In the genomic region with DNA sequence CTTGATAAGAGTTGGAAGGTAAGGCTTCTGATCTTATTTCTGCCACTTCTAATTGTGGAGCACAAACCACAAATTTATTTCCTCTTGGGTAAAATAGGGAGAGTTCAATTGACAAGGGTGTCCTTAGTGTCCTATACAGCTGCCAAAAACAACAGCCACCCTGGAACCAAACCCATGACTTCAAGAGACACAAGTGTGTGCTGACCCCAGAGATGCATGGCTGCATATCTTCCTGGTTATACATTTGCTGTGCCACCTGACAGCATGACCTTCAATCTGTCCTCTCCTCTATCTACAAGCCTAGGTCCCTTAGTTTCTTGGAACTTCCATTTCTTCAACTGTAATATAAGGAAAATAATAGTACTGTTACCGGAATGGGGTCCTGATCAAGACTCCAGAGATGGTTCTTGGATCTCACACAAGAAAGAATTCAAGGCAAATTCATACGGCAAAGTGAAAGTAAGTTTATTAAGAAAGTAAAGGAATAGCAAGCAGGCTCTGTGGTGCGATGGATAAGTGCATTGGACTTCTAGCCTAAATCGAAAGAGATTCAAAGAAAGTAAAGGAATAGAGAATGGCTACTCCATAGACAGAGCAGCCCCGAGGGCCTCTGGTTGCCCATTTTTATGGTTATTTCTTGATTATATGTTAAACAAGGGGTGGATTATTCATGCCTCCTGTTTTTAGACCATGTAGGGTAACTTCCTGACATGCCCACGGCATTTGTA, we compare ENCODE assay signal across 13 cellular contexts. TPM values are rescaled to one million over a fixed set of nuclear protein-coding genes. Genes with fewer than 3 reads are reported as not detected.
DNase-seq lines count a peak whose midpoint lies in the region; ATAC-seq and TF ChIP-seq lines count a peak whose summit lies in the region.
"Had no signal": no experiment of that assay in that cellular context is flagged by ENCODE, and none has a peak within 500 bp of the region (broad histone marks: within the 10 kb centered on the region; RNA-seq: fewer than 3 reads in every experiment).

No MANE protein-coding gene starts in this region.

- TF ChIP-seq CTCF in left lung (IDR thresholded peaks at IDR 0.05) (no peak), transverse colon (IDR thresholded peaks at IDR 0.05) (no peak)

- DNase-seq in activated naive CD8-positive, alpha-beta T cell treated with anti-CD3 and anti-CD28 coated beads, Interleukin-2, amount 50 U/mL, for 24 hours, result no peak
- DNase-seq in T-helper 17 cell (no peak), left lung (no peak), transverse colon (no peak), NCI-H510A treated with DMSO at 0.1 percent for 48 hours (lab: John Stamatoyannopoulos, UW) (no peak), right cardiac atrium (no peak)
- DNase-seq: AML-193; foreskin fibroblast; NCI-H1048; SIG-M5; stimulated activated CD4-positive, alpha-beta T cell treated with anti-CD3 and anti-CD28 coated beads, Interleukin-2, amount 100 ng/mL, for 48 hours had no signal

- WGBS in transverse colon (ENCODE audit: low coverage in 1 of 2), 2 donors, result 72 to 87% methylated on average over 5 to 6 of the region's 6 CpGs
- WGBS in right cardiac atrium, result 91% methylated on average over 6 of the region's 6 CpGs

- H3K27ac ChIP-seq in left lung (peak overlapping the region in 1 of 2 donors; percentile 55), transverse colon (peak overlapping the region; percentile 66 to 80 (median 68)), right cardiac atrium (ENCODE audit: low read length) (no peak overlapping the region)

- H3K27ac Mint-ChIP-seq in activated naive CD8-positive, alpha-beta T cell, result peak overlapping the region; percentile 7
- H3K27ac Mint-ChIP-seq in activated naive CD8-positive, alpha-beta T cell treated with anti-CD3 and anti-CD28 coated beads, Interleukin-2, amount 50 U/mL, for 24 hours, result no peak overlapping the region
- H3K27ac Mint-ChIP-seq in T-helper 17 cell, result peak overlapping the region; percentile 39

- intact Hi-C loops in left lung (cut with DNase I) (no loop called here), transverse colon (cut with DNase I; ENCODE audit: low total_unique reads) (no loop called here), right cardiac atrium (cut with DNase I) (no loop called here)

- H3K4me1 Mint-ChIP-seq in activated naive CD8-positive, alpha-beta T cell (ENCODE audit: low read depth), result peaks cover 87% of the 10 kb centered on the region
- H3K4me1 Mint-ChIP-seq in activated naive CD8-positive, alpha-beta T cell treated with anti-CD3 and anti-CD28 coated beads, Interleukin-2, amount 50 U/mL, for 24 hours, result peaks cover 87% of the 10 kb centered on the region
- peaks cover 49% of the 10 kb centered on the region for H3K4me1 Mint-ChIP-seq in T-helper 17 cell

- H3K4me3 ChIP-seq in left lung (no peak overlapping the region), transverse colon (no peak overlapping the region), right cardiac atrium (ENCODE audit: low read length) (no peak overlapping the region)

- no peaks in the 10 kb centered on the region for H3K36me3 ChIP-seq in left lung
- H3K36me3 ChIP-seq in transverse colon, result no peaks in the 10 kb centered on the region

- ATAC-seq in activated naive CD8-positive, alpha-beta T cell treated with anti-CD3 and anti-CD28 coated beads, Interleukin-2, amount 50 U/mL, for 24 hours, result no peak
- ATAC-seq in T-helper 17 cell, result no peak
- ATAC-seq in left lung, result peak; percentile 29
- no peak for ATAC-seq in right cardiac atrium
- ATAC-seq in GM18511 (IDR thresholded peaks at IDR 0.05; ENCODE audit: unreplicated experiment), result no peak

- no peaks in the 10 kb centered on the region for H3K27me3 Mint-ChIP-seq in activated naive CD8-positive, alpha-beta T cell
- no peaks in the 10 kb centered on the region for H3K27me3 Mint-ChIP-seq in activated naive CD8-positive, alpha-beta T cell treated with anti-CD3 and anti-CD28 coated beads, Interleukin-2, amount 50 U/mL, for 24 hours
- no peaks in the 10 kb centered on the region for H3K27me3 Mint-ChIP-seq in T-helper 17 cell

- TF ChIP-seq EP300 in transverse colon (IDR thresholded peaks at IDR 0.05; ENCODE audit: low read depth), result no peak

- H3K9me3 ChIP-seq in T-helper 17 cell (ENCODE audit: control insufficient read depth, low read length, poor library complexity, severe bottlenecking), result no peaks in the 10 kb centered on the region
- H3K9me3 ChIP-seq in left lung, result no peaks in the 10 kb centered on the region
- no peaks in the 10 kb centered on the region for H3K9me3 ChIP-seq in transverse colon
- no peaks in the 10 kb centered on the region for H3K9me3 ChIP-seq in right cardiac atrium (ENCODE audit: control insufficient read depth, low read length)

- H3K36me3 Mint-ChIP-seq in activated naive CD8-positive, alpha-beta T cell, result no peaks in the 10 kb centered on the region
- H3K36me3 Mint-ChIP-seq in activated naive CD8-positive, alpha-beta T cell treated with anti-CD3 and anti-CD28 coated beads, Interleukin-2, amount 50 U/mL, for 24 hours (ENCODE audit: low read depth), result no peaks in the 10 kb centered on the region
- no peaks in the 10 kb centered on the region for H3K36me3 Mint-ChIP-seq in T-helper 17 cell (ENCODE audit: low read depth)

- H3K4me3 Mint-ChIP-seq in activated naive CD8-positive, alpha-beta T cell, result peak overlapping the region; percentile 15
- no peak overlapping the region for H3K4me3 Mint-ChIP-seq in activated naive CD8-positive, alpha-beta T cell treated with anti-CD3 and anti-CD28 coated beads, Interleukin-2, amount 50 U/mL, for 24 hours
- no peak overlapping the region for H3K4me3 Mint-ChIP-seq in T-helper 17 cell

- H3K4me1 ChIP-seq in left lung (peaks cover 6 to 39% of the 10 kb centered on the region in 2 donors), transverse colon (peaks cover 23 to 59% (median 33%) of the 10 kb centered on the region in 4 donors), right cardiac atrium (ENCODE audit: control insufficient read depth, insufficient read depth, low read length) (no peaks in the 10 kb centered on the region)

- H3K9me3 Mint-ChIP-seq in activated naive CD8-positive, alpha-beta T cell (ENCODE audit: low read depth), result no peaks in the 10 kb centered on the region
- no peaks in the 10 kb centered on the region for H3K9me3 Mint-ChIP-seq in activated naive CD8-positive, alpha-beta T cell treated with anti-CD3 and anti-CD28 coated beads, Interleukin-2, amount 50 U/mL, for 24 hours

- no peak for TF ChIP-seq POLR2A in transverse colon (IDR thresholded peaks at IDR 0.05)

- in situ Hi-C loops in transverse colon (cut with MboI; ENCODE audit: low pct_ligation_motif_present in 1 of 4, low pct_unique_long_range_greater_than_20kb in 1 of 4, low sequenced_read_pairs in 3 of 4), result no loop called here

- no peaks in the 10 kb centered on the region for H3K27me3 ChIP-seq in left lung
- no peaks in the 10 kb centered on the region for H3K27me3 ChIP-seq in transverse colon
- H3K27me3 ChIP-seq in right cardiac atrium (ENCODE audit: control insufficient read depth, insufficient read depth), result no peaks in the 10 kb centered on the region

RNA-seq across cellular contexts. Expression of a gene that starts 15.5 kb away (rescaled TPM):
- total RNA-seq in T-helper 17 cell (100 to 1,000 TPM; 372 to 400 TPM), left lung (100 to 1,000 TPM; 127 to 155 TPM), transverse colon (100 to 1,000 TPM in 2 of 4 donors, 10 to 100 TPM in 2; 55.4 to 137 (median 104) TPM), right cardiac atrium (100 to 1,000 TPM; 101 to 106 (median 101) TPM)
- polyA plus RNA-seq in right cardiac atrium, result 52.4 TPM
